Comparison of ENCODE assay signal across 18 cellular contexts in the genomic region with DNA sequence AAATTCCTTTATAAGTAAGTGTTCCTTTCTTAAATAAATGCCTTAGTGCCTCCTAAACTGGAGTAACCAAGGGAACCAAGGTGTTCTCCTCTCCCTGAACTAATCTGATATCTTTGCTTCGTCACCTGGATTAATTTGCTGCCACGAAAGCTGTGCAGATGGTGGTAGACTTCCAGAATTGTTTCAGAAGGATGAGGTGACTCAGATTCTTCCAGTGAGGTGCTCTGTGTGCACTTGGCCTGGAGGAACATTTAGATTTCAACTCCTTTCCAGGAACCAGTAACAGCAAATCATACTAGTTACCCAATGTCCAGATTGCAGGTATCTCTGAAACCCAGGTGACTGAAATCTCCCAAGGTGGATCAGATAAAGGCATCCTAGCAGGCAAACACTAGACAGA.
DNase-seq lines count a peak whose midpoint lies in the region; TF ChIP-seq lines count a peak whose summit lies in the region.
"Had no signal": no experiment of that assay in that cellular context is flagged by ENCODE, and none has a peak within 500 bp of the region (broad histone marks: within the 10 kb centered on the region; RNA-seq: fewer than 3 reads in every experiment).

No MANE protein-coding gene starts in this region.

- H4K20me1 ChIP-seq in mammary epithelial cell (ENCODE audit: insufficient read depth, low read length): no peaks in the 10 kb centered on the region

- H3K27me3 Mint-ChIP-seq in MCF 10A (ENCODE audit: insufficient read depth, unreplicated experiment) (no peaks in the 10 kb centered on the region), endodermal cell (ENCODE audit: insufficient read depth) (no peaks in the 10 kb centered on the region)
- no peaks in the 10 kb centered on the region for H3K27me3 Mint-ChIP-seq in activated T-cell treated with anti-CD3 and anti-CD28 coated beads, Interleukin-2, amount 50 U/mL, for 24 hours
- H3K27me3 Mint-ChIP-seq: CD4-positive, alpha-beta T cell; IgD-negative memory B cell had no signal

- H3K4me1 ChIP-seq in mammary epithelial cell (ENCODE audit: insufficient read depth, low read length) (no peaks in the 10 kb centered on the region), endodermal cell (ENCODE audit: control insufficient read depth, insufficient read depth, low read length) (no peaks in the 10 kb centered on the region), trophoblast cell (ENCODE audit: control insufficient read depth in 1 of 2, insufficient read depth in 2 of 2, low read length in 2 of 2) (peaks cover 2 to 3% of the 10 kb centered on the region in 2 experiments)
- H3K4me1 ChIP-seq: A549 had no signal

- intact Hi-C loops in mammary epithelial cell (cut with micrococcal nuclease): no loop called here
- intact Hi-C loops in MCF 10A (cut with micrococcal nuclease): no loop called here

- H2BK12ac ChIP-seq in trophoblast cell (ENCODE audit: low read length): no peak overlapping the region

- WGBS in mammary epithelial cell (ENCODE audit: low coverage, missing lambda C conversion rate): 56% methylated on average over 2 of the region's 2 CpGs
- WGBS in endodermal cell (ENCODE audit: insufficient coverage in 1 of 2, insufficient read length in 1 of 2), 2 experiments: 88 to 100% methylated on average over 2 of the region's 2 CpGs
- no CpG with 5 or more reads among the region's 2 CpGs for WGBS in trophoblast cell (ENCODE audit: extremely low coverage, insufficient coverage, insufficient read length)

- no peaks in the 10 kb centered on the region for H3K79me1 ChIP-seq in trophoblast cell (ENCODE audit: low read length)

- in situ Hi-C loops in mammary epithelial cell (cut with MboI; ENCODE audit: low sequenced_read_pairs in 2 of 2): no loop called here

- CTCF ChIA-PET in mammary epithelial cell (lab: Charles Lee; ENCODE audit: low non-redundant PET) (no interaction called here), MCF 10A (lab: Yijun Ruan, JAX) (interaction anchor here (0.5 to 0.7 kb wide), 2 partner anchors 33 to 519 kb away, joined by 3 to 4 read pairs; no protein-coding TSS in a partner anchor)

- no peak overlapping the region for H3K27ac Mint-ChIP-seq in MCF 10A (ENCODE audit: low read depth, unreplicated experiment)
- H3K27ac Mint-ChIP-seq in endodermal cell: peak overlapping the region; percentile 16
- no peak overlapping the region for H3K27ac Mint-ChIP-seq in activated T-cell treated with anti-CD3 and anti-CD28 coated beads, Interleukin-2, amount 50 U/mL, for 24 hours
- H3K27ac Mint-ChIP-seq: CD4-positive, alpha-beta T cell; HFFc6; IgD-negative memory B cell had no signal

- no peak overlapping the region for H3K14ac ChIP-seq in trophoblast cell (ENCODE audit: low read length)

- H3K79me2 ChIP-seq in mammary epithelial cell (ENCODE audit: insufficient read depth, low read length) (no peaks in the 10 kb centered on the region), trophoblast cell (ENCODE audit: control insufficient read depth, insufficient read depth, low read length, poor library complexity) (no peaks in the 10 kb centered on the region)

- H3K4me1 Mint-ChIP-seq in MCF 10A (ENCODE audit: insufficient read depth, unreplicated experiment): peaks cover 6% of the 10 kb centered on the region
- H3K4me1 Mint-ChIP-seq in endodermal cell: peaks cover 28% of the 10 kb centered on the region
- no peaks in the 10 kb centered on the region for H3K4me1 Mint-ChIP-seq in activated T-cell treated with anti-CD3 and anti-CD28 coated beads, Interleukin-2, amount 50 U/mL, for 24 hours (ENCODE audit: low read depth)
- H3K4me1 Mint-ChIP-seq: IgD-negative memory B cell had no signal

- H2AFZ ChIP-seq in mammary epithelial cell (ENCODE audit: low read depth, low read length) (no peak overlapping the region), trophoblast cell (ENCODE audit: insufficient read depth, low read length, poor library complexity) (no peak overlapping the region)

- H3K9me3 ChIP-seq in mammary epithelial cell (replicated peaks; ENCODE audit: insufficient read depth, low read length) (no peaks in the 10 kb centered on the region), endodermal cell (ENCODE audit: control insufficient read depth, low read length) (peaks cover 15% of the 10 kb centered on the region), trophoblast cell (ENCODE audit: insufficient read depth, low read depth, low read length) (no peaks in the 10 kb centered on the region)
- H3K9me3 ChIP-seq: A549 had no signal

- no peak overlapping the region for H2BK120ac ChIP-seq in trophoblast cell (ENCODE audit: insufficient read depth, low read length, poor library complexity)

- no peak for TF ChIP-seq CTCF in mammary epithelial cell (conservative IDR thresholded peaks at IDR 0.05 in 1 of 2, IDR thresholded peaks at IDR 0.05 in 1 of 2; ENCODE audit: extremely low read depth in 1 of 2, insufficient read depth in 1 of 2, low read depth in 1 of 2, low read length in 2 of 2)
- no peak for TF ChIP-seq CTCF in MCF 10A (IDR thresholded peaks at IDR 0.05; ENCODE audit: unreplicated experiment)
- TF ChIP-seq CTCF in endodermal cell (conservative IDR thresholded peaks at IDR 0.05): no peak

- H4K8ac ChIP-seq in trophoblast cell (ENCODE audit: low read depth, low read length): no peak overlapping the region

- DNase-seq in mammary epithelial cell (peak; percentile 16), MCF 10A (ENCODE audit: unreplicated experiment) (no peak), endodermal cell (no peak), islet precursor cell (peak; percentile 40), trophoblast cell (peak; percentile 30 to 58)
- DNase-seq in activated T-cell treated with anti-CD3 and anti-CD28 coated beads, Interleukin-2, amount 50 U/mL, for 24 hours: no peak
- DNase-seq in activated T-cell treated with anti-CD3 and anti-CD28 coated beads, Interleukin-2, amount 50 U/mL, for 1 hour: no peak
- no peak for DNase-seq in activated effector memory CD4-positive, alpha-beta T cell treated with Interleukin-2 at 50 U/mL for 16 hours
- DNase-seq: AML-193; CD4-positive, alpha-beta T cell; DMS153; DMS79; GDM1; HFFc6 had no signal

- H3K9ac ChIP-seq in mammary epithelial cell (ENCODE audit: insufficient read depth, low read length) (no peak overlapping the region), endodermal cell (ENCODE audit: extremely low read depth, low read length, poor library complexity, severe bottlenecking) (no peak overlapping the region), trophoblast cell (ENCODE audit: low read length) (no peak overlapping the region)

- H3K36me3 ChIP-seq in mammary epithelial cell (ENCODE audit: insufficient read depth, low read length): no peaks in the 10 kb centered on the region
- H3K36me3 ChIP-seq in endodermal cell (ENCODE audit: control insufficient read depth, insufficient read depth, low read length): no peaks in the 10 kb centered on the region
- no peaks in the 10 kb centered on the region for H3K36me3 ChIP-seq in trophoblast cell (ENCODE audit: control insufficient read depth in 1 of 2, insufficient read depth in 2 of 2, low read length in 2 of 2)

- dilution Hi-C loops in mammary epithelial cell (cut with HindIII; ENCODE audit: low sequenced_read_pairs): no loop called here

- H4K12ac ChIP-seq in trophoblast cell (ENCODE audit: low read depth, low read length): no peak overlapping the region

- no peaks in the 10 kb centered on the region for H3K9me3 Mint-ChIP-seq in MCF 10A (ENCODE audit: unreplicated experiment)
- peaks cover 6% of the 10 kb centered on the region for H3K9me3 Mint-ChIP-seq in endodermal cell
- H3K9me3 Mint-ChIP-seq in activated T-cell treated with anti-CD3 and anti-CD28 coated beads, Interleukin-2, amount 50 U/mL, for 24 hours: peaks cover 4% of the 10 kb centered on the region
- H3K9me3 Mint-ChIP-seq: CD4-positive, alpha-beta T cell had no signal

- no peak overlapping the region for H4K91ac ChIP-seq in trophoblast cell (ENCODE audit: low read depth, low read length)

- POLR2A ChIA-PET in MCF 10A (lab: Yijun Ruan, JAX): no interaction called here

- no peak overlapping the region for H3K23ac ChIP-seq in trophoblast cell (ENCODE audit: low read length)

- H3K4me3 Mint-ChIP-seq in MCF 10A (ENCODE audit: unreplicated experiment) (no peak overlapping the region), endodermal cell (no peak overlapping the region)
- H3K4me3 Mint-ChIP-seq in activated T-cell treated with anti-CD3 and anti-CD28 coated beads, Interleukin-2, amount 50 U/mL, for 24 hours: no peak overlapping the region
- H3K4me3 Mint-ChIP-seq: CD4-positive, alpha-beta T cell; HFFc6; IgD-negative memory B cell had no signal

- H3K36me3 Mint-ChIP-seq in MCF 10A (ENCODE audit: insufficient read depth, unreplicated experiment) (no peaks in the 10 kb centered on the region), endodermal cell (ENCODE audit: low read depth) (peaks cover 7% of the 10 kb centered on the region)
- no peaks in the 10 kb centered on the region for H3K36me3 Mint-ChIP-seq in activated T-cell treated with anti-CD3 and anti-CD28 coated beads, Interleukin-2, amount 50 U/mL, for 24 hours (ENCODE audit: low read depth)
- H3K36me3 Mint-ChIP-seq: IgD-negative memory B cell had no signal

- BruUV-seq in mammary epithelial cell (replicated peaks; lab: Mats Ljungman, UMichigan) (no TSS peak), MCF 10A (replicated peaks; lab: Mats Ljungman, UMichigan) (no TSS peak)

- H3K4me3 ChIP-seq in mammary epithelial cell (replicated peaks in 1 of 3; ENCODE audit: insufficient read depth in 1 of 3, low read depth in 2 of 3, low read length in 3 of 3) (no peak overlapping the region), endodermal cell (ENCODE audit: low read length) (no peak overlapping the region), trophoblast cell (ENCODE audit: low read depth, low read length) (no peak overlapping the region)
- H3K4me3 ChIP-seq: A549 had no signal

- no peak overlapping the region for H2BK5ac ChIP-seq in trophoblast cell (ENCODE audit: low read depth, low read length, poor library complexity)

- H3K4ac ChIP-seq in trophoblast cell (ENCODE audit: low read depth, low read length): no peak overlapping the region

- no peak overlapping the region for H3K27ac ChIP-seq in mammary epithelial cell (ENCODE audit: insufficient read depth, low read depth, low read length)
- no peak overlapping the region for H3K27ac ChIP-seq in endodermal cell (ENCODE audit: low read depth, low read length)
- H3K27ac ChIP-seq in trophoblast cell (ENCODE audit: low read depth, low read length): no peak overlapping the region
- H3K27ac ChIP-seq: 22Rv1, A549, C4-2B had no signal

- H2AK5ac ChIP-seq in trophoblast cell (ENCODE audit: low read length): no peak overlapping the region

- no peak overlapping the region for H3K18ac ChIP-seq in trophoblast cell (ENCODE audit: low read length)

- no peaks in the 10 kb centered on the region for H3K27me3 ChIP-seq in mammary epithelial cell (ENCODE audit: insufficient read depth, low read length)
- no peaks in the 10 kb centered on the region for H3K27me3 ChIP-seq in endodermal cell (ENCODE audit: control insufficient read depth, insufficient read depth, low read length, poor library complexity, severe bottlenecking)
- no peaks in the 10 kb centered on the region for H3K27me3 ChIP-seq in trophoblast cell (ENCODE audit: insufficient read depth, low read length)

- no peak overlapping the region for H3K4me2 ChIP-seq in mammary epithelial cell (ENCODE audit: insufficient read depth, low read depth, low read length)
- H3K4me2 ChIP-seq in trophoblast cell (ENCODE audit: low read length): no peak overlapping the region
- H3K4me2 ChIP-seq: A549 had no signal

Comparison
In these comparisons a context has a peak if more than half of its experiments do, and no peak if none do; other contexts are left out.
1. DNase-seq: peak in mammary epithelial cell (single experiment), islet precursor cell (single experiment) and trophoblast cell (2 of 2); none in MCF 10A (single experiment), endodermal cell (single experiment), activated T-cell treated with anti-CD3 and anti-CD28 coated beads, Interleukin-2, amount 50 U/mL, for 24 hours (single experiment), activated T-cell treated with anti-CD3 and anti-CD28 coated beads, Interleukin-2, amount 50 U/mL, for 1 hour (single experiment) and activated effector memory CD4-positive, alpha-beta T cell treated with Interleukin-2 at 50 U/mL for 16 hours (single experiment).